In the genomic region with DNA sequence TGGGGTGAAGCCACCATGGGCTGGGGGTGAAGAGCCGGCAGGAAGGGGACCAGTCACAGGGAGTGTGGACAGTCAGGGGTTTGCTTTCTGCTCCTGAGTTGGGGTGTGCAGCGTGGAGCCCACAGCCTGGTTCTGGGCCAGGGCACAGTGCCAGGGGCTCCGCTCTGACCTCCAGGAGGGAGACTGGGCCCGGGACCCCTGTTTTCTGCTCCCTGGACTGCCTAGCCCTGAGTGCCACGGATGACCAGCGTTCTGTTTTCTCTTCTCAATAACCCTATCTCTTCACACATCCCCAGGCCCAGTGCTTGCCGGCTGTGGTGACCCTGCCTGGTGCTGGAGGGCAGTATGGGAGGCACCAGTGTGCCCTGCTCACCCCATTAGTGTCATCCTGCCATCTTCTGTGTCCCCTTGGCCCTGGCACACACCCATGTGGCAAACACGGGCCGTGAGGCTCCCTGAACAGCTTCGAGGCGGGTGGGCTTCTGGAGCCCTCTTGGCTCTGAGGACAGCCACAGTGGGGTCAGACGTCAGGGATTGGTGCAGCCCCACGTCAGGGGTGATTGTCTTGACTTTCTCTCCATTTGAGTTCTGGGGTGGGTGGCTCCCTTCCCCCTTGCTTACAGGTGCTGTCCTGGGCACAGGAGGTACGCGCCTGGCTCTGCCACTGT, we compare ENCODE assay signal across 2 cellular contexts.
TF ChIP-seq lines count a peak whose summit lies in the region.

No MANE protein-coding gene starts in this region.

TF ChIP-seq in SK-N-SH, 30 proteins besides CTCF, POLR2A, EP300 and RAD21:
- peak; percentile 20; the same call in 1 of the 2 replicates for TF ChIP-seq POLR2AphosphoS5 (IDR thresholded peaks at IDR 0.05; ENCODE audit: low read depth, low read length)
- TF ChIP-seq GATA2 (CRISPR knock-in tag; IDR thresholded peaks at IDR 0.05) = no peak
- TF ChIP-seq, protein P1, sequence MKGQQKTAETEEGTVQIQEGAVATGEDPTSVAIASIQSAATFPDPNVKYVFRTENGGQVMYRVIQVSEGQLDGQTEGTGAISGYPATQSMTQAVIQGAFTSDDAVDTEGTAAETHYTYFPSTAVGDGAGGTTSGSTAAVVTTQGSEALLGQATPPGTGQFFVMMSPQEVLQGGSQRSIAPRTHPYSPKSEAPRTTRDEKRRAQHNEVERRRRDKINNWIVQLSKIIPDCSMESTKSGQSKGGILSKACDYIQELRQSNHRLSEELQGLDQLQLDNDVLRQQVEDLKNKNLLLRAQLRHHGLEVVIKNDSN (IDR thresholded peaks at IDR 0.05; ENCODE audit: borderline replicate concordance, low read depth) = no peak
- TF ChIP-seq TAF1 (IDR thresholded peaks at IDR 0.05; ENCODE audit: borderline replicate concordance, low read depth, low read length) = no peak

TF ChIP-seq in SK-N-SH treated with all-trans-retinoic acid at 6 μM for 48 hours, 23 proteins besides CTCF, POLR2A, EP300 and RAD21:
- TF ChIP-seq ARNTL (CRISPR knock-in tag; IDR thresholded peaks at IDR 0.05; ENCODE audit: borderline replicate concordance, low read depth) (no peak), TOX (CRISPR knock-in tag; IDR thresholded peaks at IDR 0.05; ENCODE audit: borderline replicate concordance) (no peak), ZFP3 (CRISPR knock-in tag; IDR thresholded peaks at IDR 0.05) (no peak), RARB (CRISPR knock-in tag; IDR thresholded peaks at IDR 0.05) (no peak), BACH2 (CRISPR knock-in tag; IDR thresholded peaks at IDR 0.05; ENCODE audit: borderline replicate concordance) (no peak), TSHZ2 (CRISPR knock-in tag; IDR thresholded peaks at IDR 0.05) (no peak), ZNF565 (CRISPR knock-in tag; conservative IDR thresholded peaks at IDR 0.05; ENCODE audit: low read depth) (no peak), PPARA (CRISPR knock-in tag; IDR thresholded peaks at IDR 0.05; ENCODE audit: borderline replicate concordance) (no peak), CREB5 (CRISPR knock-in tag; IDR thresholded peaks at IDR 0.05; ENCODE audit: low read depth) (no peak), ZC3H10 (CRISPR knock-in tag; IDR thresholded peaks at IDR 0.05) (no peak), ZFP30 (CRISPR knock-in tag; IDR thresholded peaks at IDR 0.05) (no peak), GLIS3 (CRISPR knock-in tag; IDR thresholded peaks at IDR 0.05) (no peak), CSRNP3 (CRISPR knock-in tag; IDR thresholded peaks at IDR 0.05) (no peak), SNAI2 (CRISPR knock-in tag; IDR thresholded peaks at IDR 0.05) (no peak), ZNF70 (CRISPR knock-in tag; IDR thresholded peaks at IDR 0.05) (no peak), CSDC2 (CRISPR knock-in tag; IDR thresholded peaks at IDR 0.05) (no peak), OSR1 (CRISPR knock-in tag; IDR thresholded peaks at IDR 0.05) (no peak)
- TF ChIP-seq, protein P2, sequence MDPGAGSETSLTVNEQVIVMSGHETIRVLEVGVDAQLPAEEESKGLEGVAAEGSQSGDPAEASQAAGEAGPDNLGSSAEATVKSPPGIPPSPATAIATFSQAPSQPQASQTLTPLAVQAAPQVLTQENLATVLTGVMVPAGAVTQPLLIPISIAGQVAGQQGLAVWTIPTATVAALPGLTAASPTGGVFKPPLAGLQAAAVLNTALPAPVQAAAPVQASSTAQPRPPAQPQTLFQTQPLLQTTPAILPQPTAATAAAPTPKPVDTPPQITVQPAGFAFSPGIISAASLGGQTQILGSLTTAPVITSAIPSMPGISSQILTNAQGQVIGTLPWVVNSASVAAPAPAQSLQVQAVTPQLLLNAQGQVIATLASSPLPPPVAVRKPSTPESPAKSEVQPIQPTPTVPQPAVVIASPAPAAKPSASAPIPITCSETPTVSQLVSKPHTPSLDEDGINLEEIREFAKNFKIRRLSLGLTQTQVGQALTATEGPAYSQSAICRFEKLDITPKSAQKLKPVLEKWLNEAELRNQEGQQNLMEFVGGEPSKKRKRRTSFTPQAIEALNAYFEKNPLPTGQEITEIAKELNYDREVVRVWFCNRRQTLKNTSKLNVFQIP (CRISPR knock-in tag; IDR thresholded peaks at IDR 0.05; ENCODE audit: borderline replicate concordance, low read depth) = no peak
- TF ChIP-seq, protein P3, sequence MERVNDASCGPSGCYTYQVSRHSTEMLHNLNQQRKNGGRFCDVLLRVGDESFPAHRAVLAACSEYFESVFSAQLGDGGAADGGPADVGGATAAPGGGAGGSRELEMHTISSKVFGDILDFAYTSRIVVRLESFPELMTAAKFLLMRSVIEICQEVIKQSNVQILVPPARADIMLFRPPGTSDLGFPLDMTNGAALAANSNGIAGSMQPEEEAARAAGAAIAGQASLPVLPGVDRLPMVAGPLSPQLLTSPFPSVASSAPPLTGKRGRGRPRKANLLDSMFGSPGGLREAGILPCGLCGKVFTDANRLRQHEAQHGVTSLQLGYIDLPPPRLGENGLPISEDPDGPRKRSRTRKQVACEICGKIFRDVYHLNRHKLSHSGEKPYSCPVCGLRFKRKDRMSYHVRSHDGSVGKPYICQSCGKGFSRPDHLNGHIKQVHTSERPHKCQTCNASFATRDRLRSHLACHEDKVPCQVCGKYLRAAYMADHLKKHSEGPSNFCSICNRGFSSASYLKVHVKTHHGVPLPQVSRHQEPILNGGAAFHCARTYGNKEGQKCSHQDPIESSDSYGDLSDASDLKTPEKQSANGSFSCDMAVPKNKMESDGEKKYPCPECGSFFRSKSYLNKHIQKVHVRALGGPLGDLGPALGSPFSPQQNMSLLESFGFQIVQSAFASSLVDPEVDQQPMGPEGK (CRISPR knock-in tag; IDR thresholded peaks at IDR 0.05; ENCODE audit: borderline replicate concordance) = no peak
